Comparison of ENCODE assay signal across 17 cellular contexts in genomic region chr19:15253513-15253912, GRCh38. TPM values are rescaled to one million over a fixed set of nuclear protein-coding genes. Genes with fewer than 3 reads are reported as not detected.
A peak's percentile ranks its signal among the peaks of the same experiment; 100 is the strongest.
DNase-seq lines count a peak whose midpoint lies in the region; ATAC-seq, FAIRE-seq and TF ChIP-seq lines count a peak whose summit lies in the region.
"Had no signal": no experiment of that assay in that cellular context is flagged by ENCODE, and none has a peak within 500 bp of the region (broad histone marks: within the 10 kb centered on the region; RNA-seq: fewer than 3 reads in every experiment).

No MANE protein-coding gene starts in this region.

- peaks cover 95% of the 10 kb centered on the region for H3K4me1 ChIP-seq in BLaER1
- no peaks in the 10 kb centered on the region for H3K4me1 ChIP-seq in GM12878 (ENCODE audit: control insufficient read depth, insufficient read depth, low read length)
- peaks cover 3 to 12% (median 9%) of the 10 kb centered on the region in 4 donors for H3K4me1 ChIP-seq in liver (ENCODE audit: control insufficient read depth in 4 of 4, insufficient read depth in 4 of 4, low read length in 3 of 4)
- peaks cover 0 to 62% (median 37%) of the 10 kb centered on the region in 6 donors for H3K4me1 ChIP-seq in spleen

- RAD21 ChIA-PET in GM12878 (lab: Charles Lee; ENCODE audit: unreplicated experiment), result no interaction called here

- peaks cover 100% of the 10 kb centered on the region for H4K20me1 ChIP-seq in BLaER1
- H4K20me1 ChIP-seq in GM12878 (ENCODE audit: control insufficient read depth, insufficient read depth), result peaks cover 9% of the 10 kb centered on the region

- peaks cover 97% of the 10 kb centered on the region for H3K36me3 ChIP-seq in BLaER1
- peaks cover 49 to 66% of the 10 kb centered on the region in 2 experiments for H3K36me3 ChIP-seq in GM12878 (ENCODE audit: control insufficient read depth in 2 of 2, insufficient read depth in 2 of 2, low read length in 1 of 2)
- H3K36me3 ChIP-seq in liver (ENCODE audit: control insufficient read depth in 4 of 4, insufficient read depth in 3 of 4, low read depth in 1 of 4, low read length in 3 of 4), result peaks cover 24 to 80% (median 56%) of the 10 kb centered on the region in 4 donors
- H3K36me3 ChIP-seq in spleen, result peaks cover 4 to 100% (median 90%) of the 10 kb centered on the region in 6 donors

- POLR2A ChIA-PET in GM12878 (lab: Charles Lee), result no interaction called here

- no peak for FAIRE-seq in GM12878 (lab: Jason Lieb, UNC)
- FAIRE-seq: colon, endothelial cell of umbilical vein, small intestine had no signal

- TF ChIP-seq RAD21 in GM12878 (IDR thresholded peaks at IDR 0.05; ENCODE audit: insufficient read depth, low read depth, low read length), result no peak
- TF ChIP-seq RAD21 in liver (IDR thresholded peaks at IDR 0.05), result no peak

- no peak for TF ChIP-seq EP300 in GM12878 (IDR thresholded peaks at IDR 0.05; ENCODE audit: borderline replicate concordance in 1 of 2, control insufficient read depth in 1 of 2, low read depth in 2 of 2, low read length in 2 of 2)

- BruUV-seq in GM12878 (replicated peaks; lab: Mats Ljungman, UMichigan), result no TSS peak

- TF ChIP-seq CTCF in GM12878 (IDR thresholded peaks at IDR 0.05 in 2 of 3, conservative IDR thresholded peaks at IDR 0.05 in 1 of 3; ENCODE audit: control insufficient read depth in 2 of 3, extremely low read depth in 1 of 3, insufficient read depth in 1 of 3, low read depth in 3 of 3, low read length in 3 of 3) (no peak), liver (IDR thresholded peaks at IDR 0.05; ENCODE audit: low read depth, low read length, missing input control) (no peak), spleen (IDR thresholded peaks at IDR 0.05 in 8 of 11, conservative IDR thresholded peaks at IDR 0.05 in 3 of 11) (no peak)

- peak overlapping the region; percentile 81 for H3K4me2 ChIP-seq in BLaER1
- no peak overlapping the region for H3K4me2 ChIP-seq in GM12878 (ENCODE audit: control insufficient read depth, insufficient read depth)

- H3K79me2 ChIP-seq in GM12878 (ENCODE audit: control insufficient read depth, insufficient read depth, low read length), result no peaks in the 10 kb centered on the region

- CTCF ChIA-PET in GM12878 (lab: Yijun Ruan, JAX), result interaction anchor here (0.5 kb wide), 1 partner anchor 295 kb away, joined by 3 read pairs; no protein-coding TSS in a partner anchor

- DNase-seq in GM12878 (ENCODE audit: low read depth, low spot score), result no peak
- no peak for DNase-seq in spleen
- DNase-seq in NCI-H1930 (lab: John Stamatoyannopoulos, UW), result no peak
- no peak for DNase-seq in NCI-H774 (lab: John Stamatoyannopoulos, UW)
- DNase-seq: activated CD8-positive, alpha-beta T cell treated with anti-CD3 and anti-CD28 coated beads, Interleukin-2, amount 10 ng/mL, durations not matched to agents 7 days and 5 days; amniotic stem cell; GM23248; small intestine; T-cell had no signal

- no peak overlapping the region for H2AFZ ChIP-seq in GM12878 (ENCODE audit: control insufficient read depth, low read depth, low read length)
- H2AFZ ChIP-seq: GM23248 had no signal

- peak overlapping the region; percentile 40 for H3K4me3 ChIP-seq in BLaER1
- no peak overlapping the region for H3K4me3 ChIP-seq in GM12878
- no peak overlapping the region for H3K4me3 ChIP-seq in liver (ENCODE audit: low read depth in 1 of 3, low read length in 3 of 3)
- H3K4me3 ChIP-seq in spleen, result no peak overlapping the region
- H3K4me3 ChIP-seq: GM23248 had no signal

- WGBS in GM12878 (ENCODE audit: insufficient coverage, insufficient replicate concordance, low lambda C conversion rate, missing lambda C conversion rate), result 50% methylated on average over 15 of the region's 15 CpGs
- WGBS in liver, result 90% methylated on average over 15 of the region's 15 CpGs
- 52 to 79% (median 68%) methylated on average over 9 to 15 of the region's 15 CpGs for WGBS in spleen, 5 donors

- SMC1A ChIA-PET in GM12878 (lab: Charles Lee; ENCODE audit: uncharacterized antibody, unreplicated experiment), result no interaction called here

- H3K9ac ChIP-seq in BLaER1, result peak overlapping the region; percentile 30; the same call in 1 of the 2 replicates
- H3K9ac ChIP-seq in GM12878 (ENCODE audit: control insufficient read depth, insufficient read depth, low read length), result no peak overlapping the region
- no peak overlapping the region for H3K9ac ChIP-seq in liver (ENCODE audit: low read depth in 1 of 2, low read length in 2 of 2)

- TF ChIP-seq POLR2A in GM12878 (IDR thresholded peaks at IDR 0.05; ENCODE audit: low read depth, low read length), result peak; percentile 58
- no peak for TF ChIP-seq POLR2A in spleen (IDR thresholded peaks at IDR 0.05)

- H3K27me3 ChIP-seq in BLaER1 (no peaks in the 10 kb centered on the region), GM12878 (replicated peaks in 1 of 2; ENCODE audit: control insufficient read depth in 2 of 2, insufficient read depth in 2 of 2, low read length in 1 of 2) (no peaks in the 10 kb centered on the region), liver (ENCODE audit: control insufficient read depth in 4 of 4, insufficient read depth in 4 of 4, low read length in 3 of 4) (no peaks in the 10 kb centered on the region), spleen (replicated peaks in 1 of 7) (no peaks in the 10 kb centered on the region)

- no peaks in the 10 kb centered on the region for H3K9me3 ChIP-seq in BLaER1
- no peaks in the 10 kb centered on the region for H3K9me3 ChIP-seq in GM12878 (replicated peaks; ENCODE audit: control insufficient read depth, insufficient read depth, low read length)
- H3K9me3 ChIP-seq in liver (ENCODE audit: control insufficient read depth in 4 of 4, low read length in 3 of 4), result no peaks in the 10 kb centered on the region
- H3K9me3 ChIP-seq in spleen, result no peaks in the 10 kb centered on the region

- in situ Hi-C loops in GM12878 (cut with MboI), result no loop called here

- intact Hi-C loops in GM12878 (cut with micrococcal nuclease; ENCODE audit: unreplicated experiment), result no loop called here
- intact Hi-C loops in spleen (cut with DNase I; ENCODE audit: low total_unique reads), result no loop called here

- no peak for ATAC-seq in GM12878
- ATAC-seq in HG03159 (IDR thresholded peaks at IDR 0.05; ENCODE audit: unreplicated experiment), result no peak
- no peak for ATAC-seq in GM21528 (IDR thresholded peaks at IDR 0.05; ENCODE audit: low FRiP score, unreplicated experiment)
- ATAC-seq: activated CD8-positive, alpha-beta T cell treated with anti-CD3 and anti-CD28 coated beads, Interleukin-2, amount 10 ng/mL, durations not matched to agents 7 days and 5 days; T-cell had no signal

- H3K27ac ChIP-seq in BLaER1 (peak overlapping the region; percentile 80), GM12878 (ENCODE audit: control insufficient read depth, insufficient read depth) (no peak overlapping the region), liver (ENCODE audit: low read depth in 1 of 2, low read length in 2 of 2) (no peak overlapping the region), spleen (peak overlapping the region in 5 of 8 donors; percentile 68 to 82 (median 78))
- H3K27ac ChIP-seq: VCaP had no signal

TF ChIP-seq in liver, 16 proteins besides CTCF, POLR2A, EP300 and RAD21 (continues in another document):
- TF ChIP-seq SP1 (IDR thresholded peaks at IDR 0.05) (peak; percentile 14), RXRA (IDR thresholded peaks at IDR 0.05) (peak in 1 of 2 donors; percentile 19)

RNA-seq across cellular contexts. Expression of gene EPHX3, which starts 21.3 kb away (rescaled TPM):
- total RNA-seq in GM12878 (2013; cell fraction: nucleolus; rRNA removed), result not detected in 2 replicates
- total RNA-seq in GM12878 (2014; rRNA removed) (not detected in 2 replicates), GM12878 (2014; rRNA removed; fragmentation: Illumina TruSeq; extraction: Trizol) (not detected in 2 replicates), GM12878 (2021) (not detected in 2 replicates), liver (under 1 TPM in 1 of 2 donors, not detected in 1; 0.25 TPM), spleen (1 to 10 TPM; 1.6 to 6.6 (median 3.8) TPM)
- not detected for polyA plus RNA-seq in GM12878 (2011; ENCODE audit: low read depth)
- polyA plus RNA-seq in GM12878 (2011; rRNA removed) (0.04 TPM in 1 of 2 replicates, not detected in the other), GM12878 (2014; fragmentation: Illumina TruSeq; extraction: Trizol) (not detected in 2 replicates), GM12878 (2014; fragmentation: Nextera tagmentation; extraction: Ambion mirVana) (not detected), GM12878 (2014; rRNA removed) (not detected in 2 replicates), GM12878 (2016; fragmentation: Nextera tagmentation; extraction: Ambion mirVana) (not detected), liver (under 1 TPM; 0.17 to 0.21 TPM), spleen (under 1 TPM; 0.13 to 0.67 (median 0.59) TPM)
- polyA plus RNA-seq in GM12878 (2011; cell fraction: cytosol; rRNA removed), result not detected in 2 replicates
- polyA plus RNA-seq in GM12878 (2011; cell fraction: nucleus; rRNA removed), result 0.26 TPM in 1 of 2 replicates, not detected in the other
- polyA plus RNA-seq in GM12878 (2012), result not detected in 2 replicates
- polyA minus RNA-seq in GM12878 (2011; rRNA and poly(A)+ RNA removed), result 0.21 and 0.29 TPM in 2 replicates
- polyA minus RNA-seq in GM12878 (2011; cell fraction: cytosol; rRNA and poly(A)+ RNA removed), result not detected in 2 replicates
- 0.48 TPM in 1 of 2 replicates, not detected in the other for polyA minus RNA-seq in GM12878 (2011; cell fraction: nucleus; rRNA and poly(A)+ RNA removed)
- total RNA-seq: glomerular endothelial cell, GM23248 had no signal
- polyA plus RNA-seq: GM23248 had no signal

RNA-seq across cellular contexts. Expression of gene NOTCH3, which starts 52.7 kb away (rescaled TPM):
- total RNA-seq in GM12878 (2013; cell fraction: nucleolus; rRNA removed), result not detected in 2 replicates
- 0.11 TPM in 1 of 2 replicates, not detected in the other for total RNA-seq in GM12878 (2014; rRNA removed)
- not detected in 2 replicates for total RNA-seq in GM12878 (2014; rRNA removed; fragmentation: Illumina TruSeq; extraction: Trizol)
- 0.10 and 0.37 TPM in 2 replicates for total RNA-seq in GM12878 (2021)
- not detected for polyA plus RNA-seq in GM12878 (2011; ENCODE audit: low read depth)
- polyA plus RNA-seq in GM12878 (2011; rRNA removed), result not detected in 2 replicates
- polyA plus RNA-seq in GM12878 (2011; cell fraction: cytosol; rRNA removed), result not detected in 2 replicates
- 0.01 TPM in 1 of 2 replicates, not detected in the other for polyA plus RNA-seq in GM12878 (2011; cell fraction: nucleus; rRNA removed)
- polyA plus RNA-seq in GM12878 (2012), result 0.07 and 0.12 TPM in 2 replicates
- 0.01 TPM in 1 of 2 replicates, not detected in the other for polyA plus RNA-seq in GM12878 (2014; fragmentation: Illumina TruSeq; extraction: Trizol)
- not detected for polyA plus RNA-seq in GM12878 (2014; fragmentation: Nextera tagmentation; extraction: Ambion mirVana)
- 0.03 and 0.42 TPM in 2 replicates for polyA plus RNA-seq in GM12878 (2014; rRNA removed)
- polyA plus RNA-seq in GM12878 (2016; fragmentation: Nextera tagmentation; extraction: Ambion mirVana), result under 1 TPM in 1 of 2 experiments, not detected in 1; 0.03 TPM
- not detected in 2 replicates for polyA minus RNA-seq in GM12878 (2011; rRNA and poly(A)+ RNA removed)
- polyA minus RNA-seq in GM12878 (2011; cell fraction: cytosol; rRNA and poly(A)+ RNA removed), result not detected in 2 replicates
- polyA minus RNA-seq in GM12878 (2011; cell fraction: nucleus; rRNA and poly(A)+ RNA removed), result not detected in 2 replicates
- total RNA-seq in liver, result 1 to 10 TPM; 3.6 to 3.7 TPM
- polyA plus RNA-seq in liver, result 1 to 10 TPM in 1 of 2 donors, under 1 TPM in 1; 0.49 to 2.2 TPM
- total RNA-seq in spleen, result 10 to 100 TPM; 52.1 to 94.9 (median 62.6) TPM
- 1 to 10 TPM; 1.4 to 5.9 (median 2.5) TPM for polyA plus RNA-seq in spleen
- total RNA-seq: activated CD8-positive, alpha-beta T cell treated with anti-CD3 and anti-CD28 coated beads, Interleukin-2, amount 10 ng/mL, durations not matched to agents 7 days and 5 days had no signal

Comparison
In these comparisons a context has a peak if more than half of its experiments do, and no peak if none do; other contexts are left out.
1. H3K27ac ChIP-seq: peak in BLaER1 (single experiment) and spleen (5 of 8); none in GM12878 (single experiment) and liver (0 of 2).
2. RNA of gene NOTCH3, which starts 52.7 kb away (total RNA-seq): 52.1 to 94.9 TPM in spleen; 3.6 to 3.7 TPM in liver and 0.10 to 0.37 TPM in GM12878; every median in the first group is over 10 times any median in the second.